ENCODE assay signal across 21 cellular contexts in the genomic region with DNA sequence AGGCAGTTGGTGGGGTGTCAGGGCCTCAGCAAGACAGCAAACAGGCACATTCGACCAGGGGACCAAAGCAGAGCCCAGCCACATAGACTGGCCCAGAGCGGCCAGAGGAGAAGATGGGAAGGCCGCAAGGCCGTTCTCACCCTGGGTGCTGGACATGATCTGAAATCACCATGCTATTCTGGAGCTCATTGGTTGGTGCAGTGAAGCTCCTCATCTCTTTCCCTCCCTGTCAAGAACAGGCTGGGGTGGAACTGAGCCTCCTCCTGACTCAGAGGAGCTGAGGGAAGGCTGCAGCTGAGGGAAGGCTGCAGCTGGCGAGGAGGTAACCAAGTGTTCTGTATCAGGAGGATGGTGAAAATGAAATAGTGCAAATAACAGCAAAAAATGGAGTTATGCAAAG.
DNase-seq lines count a peak whose midpoint lies in the region; ATAC-seq and TF ChIP-seq lines count a peak whose summit lies in the region.
"Had no signal": no experiment of that assay in that cellular context is flagged by ENCODE, and none has a peak within 500 bp of the region (broad histone marks: within the 10 kb centered on the region; RNA-seq: fewer than 3 reads in every experiment).

No MANE protein-coding gene starts in this region.

- no peaks in the 10 kb centered on the region for H3K36me3 ChIP-seq in A673 (ENCODE audit: insufficient read depth, low read length, poor library complexity, severe bottlenecking)
- H3K36me3 ChIP-seq in GM23338 (ENCODE audit: insufficient read depth), result no peaks in the 10 kb centered on the region
- no peaks in the 10 kb centered on the region for H3K36me3 ChIP-seq in left lung
- H3K36me3 ChIP-seq: SJSA1 had no signal

- H3K27ac ChIP-seq in A673 (ENCODE audit: low read depth, low read length, poor library complexity, severe bottlenecking), result peak overlapping the region; percentile 52
- no peak overlapping the region for H3K27ac ChIP-seq in GM23338 (ENCODE audit: low read depth)
- no peak overlapping the region for H3K27ac ChIP-seq in left lung
- H3K27ac ChIP-seq: A549, BLaER1, KMS-11, SJSA1 had no signal

- CTCF ChIA-PET in A673 (lab: Charles Lee), result no interaction called here

- 0 out of 3 replicates have a peak, but pooled peaks cover 3% of the 10 kb centered on the region for H3K4me1 Mint-ChIP-seq in GM23338
- H3K4me1 Mint-ChIP-seq in stimulated activated naive B cell treated with anti-CD40 and anti-IgM and Interleukin-4, amounts not matched to agents 10 μg/mL and 1 μg/mL and 100 μg/mL, for 72 hours, result peaks cover 4 to 5% of the 10 kb centered on the region in 2 donors

- H3K27ac Mint-ChIP-seq in GM23338, result 0 out of 2 replicates have a peak overlapping the region, but pooled peaks have one; percentile 41
- H3K27ac Mint-ChIP-seq in stimulated activated naive B cell treated with anti-CD40 and anti-IgM and Interleukin-4, amounts not matched to agents 10 μg/mL and 1 μg/mL and 100 μg/mL, for 72 hours, result no peak overlapping the region
- H3K27ac Mint-ChIP-seq: HFFc6 had no signal

- TF ChIP-seq CTCF in A673 (conservative IDR thresholded peaks at IDR 0.05; ENCODE audit: low read depth, low read length) (no peak), GM23338 (conservative IDR thresholded peaks at IDR 0.05; ENCODE audit: low read depth in 2 of 2) (no peak), left lung (IDR thresholded peaks at IDR 0.05) (no peak)

- no peak overlapping the region for H3K4me2 ChIP-seq in GM23338
- H3K4me2 ChIP-seq: A549, BLaER1, KMS-11 had no signal

- BruUV-seq in A673 (replicated peaks; lab: Mats Ljungman, UMichigan), result no TSS peak

- DNase-seq in A673 (ENCODE audit: low spot score) (no peak), GM23338 (ENCODE audit: low spot score) (no peak), Right ventricle myocardium superior (peak; percentile 35), left lung (peak in 1 of 2 donors; percentile 29), HT-29 (ENCODE audit: low spot score) (no peak)
- no peak for DNase-seq in stimulated activated naive B cell treated with anti-CD40 and anti-IgM and Interleukin-4, amounts not matched to agents 10 μg/mL and 1 μg/mL and 100 μg/mL, for 72 hours
- DNase-seq: CD8-positive, alpha-beta memory T cell; DMS53; H7; HFFc6; NCI-H1417 treated with DMSO at 0.1 percent for 48 hours; NCI-H187 treated with DMSO at 0.1 percent for 48 hours; NCI-H526; PC-3; RPMI8226 had no signal

- no peaks in the 10 kb centered on the region for H3K79me2 ChIP-seq in GM23338 (replicated peaks; ENCODE audit: insufficient read depth)

- H3K27me3 ChIP-seq in A673 (replicated peaks; ENCODE audit: insufficient read depth, low read depth, low read length, poor library complexity) (no peaks in the 10 kb centered on the region), GM23338 (ENCODE audit: insufficient read depth) (no peaks in the 10 kb centered on the region), left lung (no peaks in the 10 kb centered on the region)
- H3K27me3 ChIP-seq: BLaER1, SJSA1 had no signal

- H4K20me1 ChIP-seq in GM23338 (replicated peaks; ENCODE audit: insufficient read depth), result no peaks in the 10 kb centered on the region
- H4K20me1 ChIP-seq: BLaER1 had no signal

- POLR2A ChIA-PET in A673 (lab: Charles Lee; ENCODE audit: low non-redundant PET), result no interaction called here

- H3K9me2 ChIP-seq in GM23338 (ENCODE audit: insufficient read depth), result 0 out of 2 replicates have a peak, but pooled peaks cover under 1% of the 10 kb centered on the region

- no peak overlapping the region for H3K4me3 Mint-ChIP-seq in GM23338
- no peak overlapping the region for H3K4me3 Mint-ChIP-seq in stimulated activated naive B cell treated with anti-CD40 and anti-IgM and Interleukin-4, amounts not matched to agents 10 μg/mL and 1 μg/mL and 100 μg/mL, for 72 hours
- H3K4me3 Mint-ChIP-seq: HFFc6 had no signal

- no peaks in the 10 kb centered on the region for H3K9me3 Mint-ChIP-seq in GM23338
- no peaks in the 10 kb centered on the region for H3K9me3 Mint-ChIP-seq in stimulated activated naive B cell treated with anti-CD40 and anti-IgM and Interleukin-4, amounts not matched to agents 10 μg/mL and 1 μg/mL and 100 μg/mL, for 72 hours
- H3K9me3 Mint-ChIP-seq: CD8-positive, alpha-beta memory T cell; HFFc6 had no signal

- H3K9me3 ChIP-seq in A673 (ENCODE audit: low read depth, low read length, poor library complexity, severe bottlenecking) (no peaks in the 10 kb centered on the region), left lung (no peaks in the 10 kb centered on the region)
- H3K9me3 ChIP-seq: A549, SJSA1 had no signal

- ATAC-seq in GM23338 (no peak; the same call in 2 of the 3 replicates), Right ventricle myocardium superior (ENCODE audit: poor library complexity) (peak; percentile 39), left lung (peak; percentile 41), GM21447 (IDR thresholded peaks at IDR 0.05; ENCODE audit: unreplicated experiment) (no peak), HG03159 (IDR thresholded peaks at IDR 0.05; ENCODE audit: unreplicated experiment) (no peak)
- ATAC-seq in stimulated activated naive B cell treated with anti-CD40 and anti-IgM and Interleukin-4, amounts not matched to agents 10 μg/mL and 1 μg/mL and 100 μg/mL, for 72 hours (replicated peaks), result no peak
- ATAC-seq: A549, PC-3 had no signal

- H3K4me1 ChIP-seq in A673 (ENCODE audit: insufficient read depth, low read length, poor library complexity, severe bottlenecking) (peaks cover 75% of the 10 kb centered on the region), GM23338 (ENCODE audit: insufficient read depth) (no peaks in the 10 kb centered on the region), left lung (peaks cover 0 to 9% of the 10 kb centered on the region in 2 donors)
- H3K4me1 ChIP-seq: A549 had no signal

- H2AFZ ChIP-seq in GM23338, result no peak overlapping the region

- peaks cover 4% of the 10 kb centered on the region for H3K36me3 Mint-ChIP-seq in GM23338 (ENCODE audit: low read depth)
- peaks cover 2 to 4% of the 10 kb centered on the region in 2 donors for H3K36me3 Mint-ChIP-seq in stimulated activated naive B cell treated with anti-CD40 and anti-IgM and Interleukin-4, amounts not matched to agents 10 μg/mL and 1 μg/mL and 100 μg/mL, for 72 hours

- intact Hi-C loops in A673 (cut with micrococcal nuclease; ENCODE audit: unreplicated experiment) (no loop called here), Right ventricle myocardium superior (cut with DNase I) (no loop called here), left lung (cut with DNase I) (no loop called here)

- H3K27me3 Mint-ChIP-seq in GM23338 (ENCODE audit: insufficient read depth, low read depth, poor library complexity), result no peaks in the 10 kb centered on the region
- no peaks in the 10 kb centered on the region for H3K27me3 Mint-ChIP-seq in stimulated activated naive B cell treated with anti-CD40 and anti-IgM and Interleukin-4, amounts not matched to agents 10 μg/mL and 1 μg/mL and 100 μg/mL, for 72 hours

- H3K4me3 ChIP-seq in A673 (ENCODE audit: low read depth, low read length, poor library complexity, severe bottlenecking), result no peak overlapping the region
- no peak overlapping the region for H3K4me3 ChIP-seq in GM23338
- H3K4me3 ChIP-seq in left lung, result no peak overlapping the region
- H3K4me3 ChIP-seq: A549, BLaER1, SJSA1 had no signal

- H3F3A ChIP-seq in GM23338 (replicated peaks; ENCODE audit: low read depth), result no peaks in the 10 kb centered on the region

TF ChIP-seq in GM23338, 12 proteins besides CTCF, POLR2A, EP300 and RAD21 (continues in another document):
- TF ChIP-seq ETS1 (IDR thresholded peaks at IDR 0.05) (no peak), EZH2phosphoT487 (IDR thresholded peaks at IDR 0.05; ENCODE audit: unreplicated experiment) (no peak), ZNF331 (CRISPR knock-in tag; IDR thresholded peaks at IDR 0.05; ENCODE audit: low read depth) (no peak), EZH2 (IDR thresholded peaks at IDR 0.05; ENCODE audit: low read depth, unreplicated experiment) (no peak), POLR2AphosphoS5 (IDR thresholded peaks at IDR 0.05; ENCODE audit: low read depth) (no peak), ZNF114 (CRISPR knock-in tag; IDR thresholded peaks at IDR 0.05) (no peak), STAT1 (IDR thresholded peaks at IDR 0.05; ENCODE audit: unreplicated experiment) (no peak), NANOG (IDR thresholded peaks at IDR 0.05; ENCODE audit: borderline replicate concordance) (no peak), JUNB (IDR thresholded peaks at IDR 0.05; ENCODE audit: unreplicated experiment) (no peak)

Comparison
In these comparisons a context has a peak if more than half of its experiments do, and no peak if none do; other contexts are left out.
1. ATAC-seq: peak in Right ventricle myocardium superior (single experiment) and left lung (single experiment); none in GM23338 (single experiment), GM21447 (single experiment), HG03159 (single experiment) and stimulated activated naive B cell treated with anti-CD40 and anti-IgM and Interleukin-4, amounts not matched to agents 10 μg/mL and 1 μg/mL and 100 μg/mL, for 72 hours (0 of 2).